ENCODE assay signal across 16 cellular contexts in genomic region chr17:80501739-80502577, GRCh38. TPM values are rescaled to one million over a fixed set of nuclear protein-coding genes. Genes with fewer than 3 reads are reported as not detected.
A peak's percentile ranks its signal among the peaks of the same experiment; 100 is the strongest.
DNase-seq lines count a peak whose midpoint lies in the region; ATAC-seq and TF ChIP-seq lines count a peak whose summit lies in the region.
"Had no signal": no experiment of that assay in that cellular context is flagged by ENCODE, and none has a peak within 500 bp of the region (broad histone marks: within the 10 kb centered on the region; RNA-seq: fewer than 3 reads in every experiment).

No MANE protein-coding gene starts in this region.

- H3K9me3 ChIP-seq in transverse colon: no peaks in the 10 kb centered on the region
- H3K9me3 ChIP-seq: vagina had no signal

- in situ Hi-C loops in brain microvascular endothelial cell (cut with HindIII; ENCODE audit: low pct_ligation_motif_present, low sequenced_read_pairs) (no loop called here), transverse colon (cut with MboI; ENCODE audit: low pct_ligation_motif_present in 1 of 4, low pct_unique_long_range_greater_than_20kb in 1 of 4, low sequenced_read_pairs in 3 of 4) (no loop called here)

- H3K36me3 ChIP-seq in brain microvascular endothelial cell (replicated peaks) (no peaks in the 10 kb centered on the region), transverse colon (no peaks in the 10 kb centered on the region)
- H3K36me3 ChIP-seq: vagina, WERI-Rb-1 had no signal

- H3K27me3 Mint-ChIP-seq in mesothelial cell of epicardium (ENCODE audit: low read depth): peaks cover 57% of the 10 kb centered on the region

- H3K27ac Mint-ChIP-seq in mesothelial cell of epicardium: no peak overlapping the region
- H3K27ac Mint-ChIP-seq: activated naive CD8-positive, alpha-beta T cell treated with anti-CD3 and anti-CD28 coated beads, Interleukin-2, amount 50 U/mL, for 24 hours had no signal

- TF ChIP-seq CTCF in brain microvascular endothelial cell (IDR thresholded peaks at IDR 0.05; ENCODE audit: low read depth, low read length, missing control alignments): no peak
- TF ChIP-seq CTCF in mesothelial cell of epicardium (IDR thresholded peaks at IDR 0.05; ENCODE audit: unreplicated experiment): no peak
- no peak for TF ChIP-seq CTCF in transverse colon (IDR thresholded peaks at IDR 0.05)

- TF ChIP-seq EP300 in transverse colon (IDR thresholded peaks at IDR 0.05; ENCODE audit: low read depth): peak; percentile 42

- ATAC-seq in sciatic nerve (no peak), left lobe of liver (no peak)
- ATAC-seq: activated naive CD8-positive, alpha-beta T cell treated with anti-CD3 and anti-CD28 coated beads, Interleukin-2, amount 50 U/mL, for 24 hours had no signal

- DNase-seq in NCI-H510A treated with DMSO at 0.1 percent for 48 hours (lab: John Stamatoyannopoulos, UW): peak; percentile 70
- no peak for DNase-seq in NCI-H510A (lab: John Stamatoyannopoulos, UW)
- DNase-seq in brain microvascular endothelial cell: peak; percentile 88
- no peak for DNase-seq in mesothelial cell of epicardium (ENCODE audit: low spot score in 2 of 2, unreplicated experiment in 2 of 2)
- peak; percentile 29 for DNase-seq in transverse colon
- DNase-seq in NCI-H2081 treated with DMSO at 0.1 percent for 48 hours (lab: John Stamatoyannopoulos, UW): no peak
- DNase-seq in sciatic nerve (ENCODE audit: low spot score): no peak
- no peak for DNase-seq in left lobe of liver (ENCODE audit: low spot score)
- DNase-seq: ACHN; activated naive CD8-positive, alpha-beta T cell treated with anti-CD3 and anti-CD28 coated beads, Interleukin-2, amount 50 U/mL, for 24 hours; SIG-M5; stimulated activated CD8-positive, alpha-beta memory T cell treated with anti-CD3 and anti-CD28 coated beads, Interleukin-4, amount 100 ng/mL, for 48 hours; WERI-Rb-1 had no signal

- H3K4me3 ChIP-seq in brain microvascular endothelial cell (ENCODE audit: low read depth, low read length) (no peak overlapping the region), transverse colon (no peak overlapping the region)
- H3K4me3 ChIP-seq: vagina had no signal

- H3K4me3 Mint-ChIP-seq in mesothelial cell of epicardium: peak overlapping the region; percentile 3
- H3K4me3 Mint-ChIP-seq: activated naive CD8-positive, alpha-beta T cell treated with anti-CD3 and anti-CD28 coated beads, Interleukin-2, amount 50 U/mL, for 24 hours; neural crest cell had no signal

- 70 to 73% methylated on average over 5 to 24 of the region's 24 CpGs for WGBS in transverse colon (ENCODE audit: low coverage in 1 of 2), 2 donors

- H3K27me3 ChIP-seq in brain microvascular endothelial cell (replicated peaks) (no peaks in the 10 kb centered on the region), transverse colon (peaks cover 18% of the 10 kb centered on the region)
- H3K27me3 ChIP-seq: vagina had no signal

- TF ChIP-seq POLR2A in transverse colon (IDR thresholded peaks at IDR 0.05): no peak

- H3K36me3 Mint-ChIP-seq in mesothelial cell of epicardium: no peaks in the 10 kb centered on the region

- intact Hi-C loops in transverse colon (cut with DNase I; ENCODE audit: low total_unique reads) (no loop called here), sciatic nerve (cut with DNase I) (no loop called here)

- no peaks in the 10 kb centered on the region for H3K9me3 Mint-ChIP-seq in mesothelial cell of epicardium
- H3K9me3 Mint-ChIP-seq: activated naive CD8-positive, alpha-beta T cell treated with anti-CD3 and anti-CD28 coated beads, Interleukin-2, amount 50 U/mL, for 24 hours had no signal

- peaks cover 8% of the 10 kb centered on the region for H3K4me1 Mint-ChIP-seq in mesothelial cell of epicardium

- peaks cover 0 to 9% (median 2%) of the 10 kb centered on the region in 4 donors for H3K4me1 ChIP-seq in transverse colon

- H3K27ac ChIP-seq in brain microvascular endothelial cell (peak overlapping the region; percentile 76), transverse colon (peak overlapping the region; percentile 50 to 83 (median 74))
- H3K27ac ChIP-seq: HL-60, vagina, WERI-Rb-1 had no signal

RNA-seq across cellular contexts. Expression of gene NPTX1, which starts 25.6 kb away (rescaled TPM):
- total RNA-seq in mesothelial cell of epicardium (0.20 to 0.27 TPM (median 0.20 TPM) in 3 replicates), transverse colon (10 to 100 TPM in 1 of 4 donors, 1 to 10 TPM in 2, under 1 TPM in 1; 0.40 to 22.8 (median 7.2) TPM), sciatic nerve (0.53 TPM), left lobe of liver (0.25 TPM)

RNA-seq across cellular contexts. Expression of gene RPTOR, which starts 42.7 kb away (rescaled TPM):
- 46.1 to 53.7 TPM (median 47.8 TPM) in 3 replicates for total RNA-seq in mesothelial cell of epicardium
- total RNA-seq in transverse colon: 10 to 100 TPM; 28.9 to 79.3 (median 48.0) TPM
- total RNA-seq in sciatic nerve: 35.7 TPM
- total RNA-seq in left lobe of liver: 18.8 TPM

Comparison
In these comparisons a context has a peak if more than half of its experiments do, and no peak if none do; other contexts are left out.
1. DNase-seq: peak in NCI-H510A treated with DMSO at 0.1 percent for 48 hours (single experiment), brain microvascular endothelial cell (single experiment) and transverse colon (single experiment); none in NCI-H510A (single experiment), mesothelial cell of epicardium (0 of 2), NCI-H2081 treated with DMSO at 0.1 percent for 48 hours (single experiment), sciatic nerve (single experiment) and left lobe of liver (single experiment).